1 cellular context compared by ENCODE assay signal in the genomic region with DNA sequence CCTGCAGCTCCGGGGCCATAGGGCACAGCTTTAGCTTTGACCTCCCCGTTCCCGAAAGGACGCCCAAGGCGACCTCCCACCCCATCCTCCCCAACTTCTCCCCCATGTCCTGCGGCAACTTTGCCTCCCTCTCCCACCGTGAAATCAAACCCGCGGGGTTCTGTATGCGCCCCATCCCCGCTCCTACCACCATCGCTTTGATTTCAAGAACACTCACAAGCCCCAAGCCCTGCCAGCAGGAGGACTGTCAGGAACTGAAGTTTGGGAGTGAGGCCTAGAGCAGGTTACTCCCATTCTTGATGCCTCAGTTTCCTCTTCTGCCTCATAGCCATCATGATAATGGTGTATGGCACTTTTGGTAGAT.
A peak's percentile ranks its signal among the peaks of the same experiment; 100 is the strongest.
TF ChIP-seq lines count a peak whose summit lies in the region.

No MANE protein-coding gene starts in this region.

TF ChIP-seq in GM12878, 131 proteins besides CTCF, POLR2A, EP300 and RAD21:
- TF ChIP-seq SMARCA5 (IDR thresholded peaks at IDR 0.05) (no peak), EZH2 (IDR thresholded peaks at IDR 0.05; ENCODE audit: borderline replicate concordance, control insufficient read depth, low read depth, low read length) (0 out of 2 replicates have a peak, but pooled peaks have one; percentile 71)
